10 cellular contexts compared by ENCODE assay signal in genomic region chr7:151113344-151114150, GRCh38. TPM values are rescaled to one million over a fixed set of nuclear protein-coding genes. Genes with fewer than 3 reads are reported as not detected.
DNase-seq lines count a peak whose midpoint lies in the region; ATAC-seq, FAIRE-seq and TF ChIP-seq lines count a peak whose summit lies in the region.
"Had no signal": no experiment of that assay in that cellular context is flagged by ENCODE, and none has a peak within 500 bp of the region (broad histone marks: within the 10 kb centered on the region; RNA-seq: fewer than 3 reads in every experiment).

No MANE protein-coding gene starts in this region.

- H3K9me3 Mint-ChIP-seq in CD4-positive, CD25-positive, alpha-beta regulatory T cell: no peaks in the 10 kb centered on the region
- no peaks in the 10 kb centered on the region for H3K9me3 Mint-ChIP-seq in central memory CD8-positive, alpha-beta T cell

- peaks cover 14% of the 10 kb centered on the region for H3K27me3 Mint-ChIP-seq in CD4-positive, CD25-positive, alpha-beta regulatory T cell
- no peaks in the 10 kb centered on the region for H3K27me3 Mint-ChIP-seq in central memory CD8-positive, alpha-beta T cell

- no peak for ATAC-seq in CD4-positive, CD25-positive, alpha-beta regulatory T cell (ENCODE audit: low read depth in 2 of 2)
- ATAC-seq in central memory CD8-positive, alpha-beta T cell (replicated peaks; ENCODE audit: extremely low read depth, poor library complexity, severe bottlenecking): no peak

- H3K4me1 ChIP-seq in CD4-positive, CD25-positive, alpha-beta regulatory T cell (ENCODE audit: control insufficient read depth, insufficient read depth, low read length, poor library complexity, severe bottlenecking): peaks cover 9% of the 10 kb centered on the region

- FAIRE-seq in GM12892 (lab: Jason Lieb, UNC): no peak

- no peak overlapping the region for H3K27ac ChIP-seq in CD4-positive, CD25-positive, alpha-beta regulatory T cell (ENCODE audit: insufficient read depth, low read length, poor library complexity, severe bottlenecking)

- H3K4me3 ChIP-seq in CD4-positive, CD25-positive, alpha-beta regulatory T cell (ENCODE audit: low read depth, low read length): no peak overlapping the region

- no peak overlapping the region for H3K27ac Mint-ChIP-seq in CD4-positive, CD25-positive, alpha-beta regulatory T cell
- H3K27ac Mint-ChIP-seq in central memory CD8-positive, alpha-beta T cell (ENCODE audit: low read depth): no peak overlapping the region

- no peaks in the 10 kb centered on the region for H3K36me3 Mint-ChIP-seq in CD4-positive, CD25-positive, alpha-beta regulatory T cell
- H3K36me3 Mint-ChIP-seq in central memory CD8-positive, alpha-beta T cell (ENCODE audit: insufficient read depth): peaks cover 6% of the 10 kb centered on the region

- TF ChIP-seq POLR2A in GM12892 (IDR thresholded peaks at IDR 0.05; ENCODE audit: low read depth, low read length): no peak

- H3K27me3 ChIP-seq in CD4-positive, CD25-positive, alpha-beta regulatory T cell (ENCODE audit: control insufficient read depth, insufficient read depth, low read length): no peaks in the 10 kb centered on the region
- H3K27me3 ChIP-seq: stomach had no signal

- DNase-seq in CD4-positive, CD25-positive, alpha-beta regulatory T cell: no peak
- DNase-seq in LoVo (ENCODE audit: low spot score): peak; percentile 39
- DNase-seq in central memory CD8-positive, alpha-beta T cell (ENCODE audit: low spot score in 2 of 2): no peak
- DNase-seq in myocyte (ENCODE audit: low read depth): peak; percentile 87
- no peak for DNase-seq in GM12892 (ENCODE audit: insufficient read length)
- DNase-seq in stimulated activated CD4-positive, alpha-beta T cell treated with anti-CD3 and anti-CD28 coated beads, Interleukin-2, amount 100 ng/mL, for 24 hours: no peak
- no peak for DNase-seq in OCI-M2 (lab: John Stamatoyannopoulos, UW; ENCODE audit: unreplicated experiment)
- no peak for DNase-seq in G401 (ENCODE audit: low spot score)

- H3K9me3 ChIP-seq in CD4-positive, CD25-positive, alpha-beta regulatory T cell (ENCODE audit: control insufficient read depth in 2 of 2, low read length in 2 of 2): no peaks in the 10 kb centered on the region
- H3K9me3 ChIP-seq: stomach had no signal

- H3K4me1 Mint-ChIP-seq in CD4-positive, CD25-positive, alpha-beta regulatory T cell: peaks cover 0 to 18% (median 3%) of the 10 kb centered on the region in 4 donors
- H3K4me1 Mint-ChIP-seq in central memory CD8-positive, alpha-beta T cell: peaks cover 20% of the 10 kb centered on the region

- no peaks in the 10 kb centered on the region for H3K36me3 ChIP-seq in CD4-positive, CD25-positive, alpha-beta regulatory T cell (ENCODE audit: control insufficient read depth, insufficient read depth, low read length)

- H3K4me3 Mint-ChIP-seq in CD4-positive, CD25-positive, alpha-beta regulatory T cell: peak overlapping the region; percentile 27 to 65 (median 48)
- H3K4me3 Mint-ChIP-seq in central memory CD8-positive, alpha-beta T cell: peak overlapping the region; percentile 25

- in situ Hi-C loops in G401 (cut with HindIII; ENCODE audit: low sequenced_read_pairs): no loop called here

RNA-seq across cellular contexts. Expression of gene AGAP3, which starts 27.3 kb away (rescaled TPM):
- 24.7 TPM for total RNA-seq in CD4-positive, CD25-positive, alpha-beta regulatory T cell
- polyA plus RNA-seq in CD4-positive, CD25-positive, alpha-beta regulatory T cell: 1 to 10 TPM; 1.9 to 3.2 (median 2.7) TPM
- total RNA-seq in myocyte: 110 and 115 TPM in 2 replicates
- polyA plus RNA-seq in myocyte (2012): 193 TPM
- polyA plus RNA-seq in GM12892 (2012; ENCODE audit: missing spikeins): 22.6 TPM
- 49.4 and 51.9 TPM in 2 replicates for total RNA-seq in G401 (2014; rRNA removed; shearing (Covaris generic))

RNA-seq across cellular contexts. Expression of gene TMUB1, which starts 30.3 kb away (rescaled TPM):
- 53.9 TPM for total RNA-seq in CD4-positive, CD25-positive, alpha-beta regulatory T cell
- polyA plus RNA-seq in CD4-positive, CD25-positive, alpha-beta regulatory T cell: 10 to 100 TPM; 41.1 to 54.6 (median 48.3) TPM
- 59.9 and 60.7 TPM in 2 replicates for total RNA-seq in myocyte
- polyA plus RNA-seq in myocyte (2012): 57.5 TPM
- polyA plus RNA-seq in GM12892 (2012; ENCODE audit: missing spikeins): 12.0 TPM
- 94.3 and 112 TPM in 2 replicates for total RNA-seq in G401 (2014; rRNA removed; shearing (Covaris generic))

RNA-seq across cellular contexts. Expression of gene FASTK, which starts 32.9 kb away (rescaled TPM):
- total RNA-seq in CD4-positive, CD25-positive, alpha-beta regulatory T cell: 92.4 TPM
- 10 to 100 TPM; 39.5 to 53.3 (median 46.6) TPM for polyA plus RNA-seq in CD4-positive, CD25-positive, alpha-beta regulatory T cell
- 177 and 198 TPM in 2 replicates for total RNA-seq in myocyte
- polyA plus RNA-seq in myocyte (2012): 156 TPM
- 23.6 TPM for polyA plus RNA-seq in GM12892 (2012; ENCODE audit: missing spikeins)
- 57.2 and 62.9 TPM in 2 replicates for total RNA-seq in G401 (2014; rRNA removed; shearing (Covaris generic))

RNA-seq across cellular contexts. Expression of gene GBX1, which starts 53.9 kb away (rescaled TPM):
- not detected for total RNA-seq in CD4-positive, CD25-positive, alpha-beta regulatory T cell
- not detected for polyA plus RNA-seq in CD4-positive, CD25-positive, alpha-beta regulatory T cell
- total RNA-seq in myocyte: not detected in 2 replicates
- not detected for polyA plus RNA-seq in myocyte (2012)
- polyA plus RNA-seq in GM12892 (2012; ENCODE audit: missing spikeins): not detected
- 0.37 TPM in 1 of 2 replicates, not detected in the other for total RNA-seq in G401 (2014; rRNA removed; shearing (Covaris generic))
- total RNA-seq: mononuclear cell, stomach had no signal
- polyA plus RNA-seq: stomach had no signal

RNA-seq across cellular contexts. Expression of gene SLC4A2, which starts 54.2 kb away (rescaled TPM):
- total RNA-seq in CD4-positive, CD25-positive, alpha-beta regulatory T cell: 71.7 TPM
- polyA plus RNA-seq in CD4-positive, CD25-positive, alpha-beta regulatory T cell: 10 to 100 TPM; 11.6 to 13.9 (median 12.3) TPM
- 516 and 662 TPM in 2 replicates for total RNA-seq in myocyte
- 681 TPM for polyA plus RNA-seq in myocyte (2012)
- 38.7 TPM for polyA plus RNA-seq in GM12892 (2012; ENCODE audit: missing spikeins)
- 363 and 382 TPM in 2 replicates for total RNA-seq in G401 (2014; rRNA removed; shearing (Covaris generic))

Comparison
In these comparisons a context has a peak if more than half of its experiments do, and no peak if none do; other contexts are left out.
1. DNase-seq: peak in LoVo (single experiment) and myocyte (single experiment); none in CD4-positive, CD25-positive, alpha-beta regulatory T cell (0 of 3), central memory CD8-positive, alpha-beta T cell (0 of 2), GM12892 (single experiment), stimulated activated CD4-positive, alpha-beta T cell treated with anti-CD3 and anti-CD28 coated beads, Interleukin-2, amount 100 ng/mL, for 24 hours (0 of 2), OCI-M2 (single experiment) and G401 (single experiment).